In the genomic region with DNA sequence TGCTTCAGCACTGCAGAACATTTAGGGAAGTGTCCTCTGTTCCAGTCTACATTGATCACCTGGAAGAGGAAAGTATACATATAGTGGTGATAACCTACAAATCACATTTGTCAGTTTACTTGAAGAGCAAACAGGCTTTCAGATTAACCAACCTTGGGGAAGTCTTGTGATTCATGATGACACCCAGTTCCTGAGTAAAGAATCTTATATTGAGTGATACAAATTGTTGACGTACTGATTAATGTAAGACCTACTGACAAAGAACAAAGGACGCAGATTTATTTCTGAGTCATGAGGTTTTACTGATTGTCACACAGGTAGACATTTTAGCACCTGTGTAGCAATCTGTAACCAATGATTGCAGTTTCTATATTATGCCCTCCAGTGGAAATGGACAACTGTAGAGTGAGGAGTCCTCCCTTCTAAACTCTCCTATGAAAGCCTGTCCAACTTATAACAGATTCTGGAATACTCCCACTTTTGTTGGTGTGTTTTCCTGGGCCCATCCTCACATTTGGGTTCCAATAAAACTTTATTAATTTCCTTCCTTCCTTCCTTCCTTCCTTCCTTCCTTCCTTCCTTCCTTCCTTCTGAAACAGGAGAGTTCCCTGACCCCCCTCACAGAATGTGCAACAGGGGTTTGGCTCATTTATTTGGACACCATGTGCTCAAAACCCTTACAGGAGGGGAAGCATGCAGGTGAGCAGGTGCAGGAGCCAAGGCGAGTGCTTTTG, we compare ENCODE assay signal across 21 cellular contexts.
"Had no signal": no experiment of that assay in that cellular context is flagged by ENCODE, and none has a peak within 500 bp of the region (broad histone marks: within the 10 kb centered on the region; RNA-seq: fewer than 3 reads in every experiment).

No MANE protein-coding gene starts in this region.

- H3K27me3 Mint-ChIP-seq: activated CD8-positive, alpha-beta T cell treated with anti-CD3 and anti-CD28 coated beads for 36 hours; central memory CD8-positive, alpha-beta T cell had no signal

- DNase-seq: activated CD4-positive, alpha-beta T cell treated with anti-CD3 and anti-CD28 coated beads for 4 hours; activated CD8-positive, alpha-beta memory T cell treated with anti-CD3 and anti-CD28 coated beads, Interleukin-2, amount 50 U/mL, for 4 hours; activated CD8-positive, alpha-beta T cell treated with anti-CD3 and anti-CD28 coated beads for 36 hours; activated naive CD4-positive, alpha-beta T cell treated with anti-CD3 and anti-CD28 coated beads, Interleukin-2, amount 50 U/mL, for 16 hours; activated naive CD8-positive, alpha-beta T cell treated with anti-CD3 and anti-CD28 coated beads, Interleukin-2, amount 10 ng/mL, durations not matched to agents 7 days and 5 days; adrenal gland; anterior cingulate cortex; KG1; NCI-H1092; NCI-H1417 treated with DMSO at 0.1 percent for 48 hours; NCI-H1694; NCI-H2029; NCI-H345; NCI-H510A treated with DMSO at 0.1 percent for 48 hours; NCI-H69; RPMI8226; SHP77 had no signal

- H3K27me3 ChIP-seq: adrenal gland, SJSA1 had no signal

- H3K9me3 ChIP-seq: adrenal gland, SJSA1 had no signal

- ATAC-seq: activated CD4-positive, CD25-positive, alpha-beta regulatory T cell treated with anti-CD3 and anti-CD28 coated beads, Interleukin-2, amount 50 U/mL, for 24 hours; activated CD8-positive, alpha-beta T cell treated with anti-CD3 and anti-CD28 coated beads for 36 hours had no signal

- H3K36me3 ChIP-seq: adrenal gland, SJSA1 had no signal

- H3K4me1 Mint-ChIP-seq: activated naive CD8-positive, alpha-beta T cell treated with anti-CD3 and anti-CD28 coated beads, Interleukin-2, amount 10 ng/mL, durations not matched to agents 7 days and 5 days; central memory CD8-positive, alpha-beta T cell had no signal

- H3K4me1 ChIP-seq: adrenal gland, SJSA1 had no signal

- H3K36me3 Mint-ChIP-seq: activated naive CD8-positive, alpha-beta T cell treated with anti-CD3 and anti-CD28 coated beads, Interleukin-2, amount 10 ng/mL, durations not matched to agents 7 days and 5 days had no signal

- H3K27ac Mint-ChIP-seq: activated CD8-positive, alpha-beta T cell treated with anti-CD3 and anti-CD28 coated beads for 36 hours; activated naive CD8-positive, alpha-beta T cell treated with anti-CD3 and anti-CD28 coated beads, Interleukin-2, amount 10 ng/mL, durations not matched to agents 7 days and 5 days; T-helper 1 cell treated with Interleukin-12 subunit alpha and Interleukin-12 subunit beta and Interleukin-4 antibody, amounts not matched to agents 30 μg/mL and 1 μg/mL, for 36 hours had no signal

- H3K4me3 Mint-ChIP-seq: activated CD8-positive, alpha-beta T cell treated with anti-CD3 and anti-CD28 coated beads for 36 hours; activated naive CD8-positive, alpha-beta T cell treated with anti-CD3 and anti-CD28 coated beads, Interleukin-2, amount 10 ng/mL, durations not matched to agents 7 days and 5 days; central memory CD8-positive, alpha-beta T cell; T-helper 1 cell treated with Interleukin-12 subunit alpha and Interleukin-12 subunit beta and Interleukin-4 antibody, amounts not matched to agents 30 μg/mL and 1 μg/mL, for 36 hours had no signal

- H3K27ac ChIP-seq: adrenal gland, SJSA1 had no signal

- H3K9me3 Mint-ChIP-seq: activated CD8-positive, alpha-beta T cell treated with anti-CD3 and anti-CD28 coated beads for 36 hours; activated naive CD8-positive, alpha-beta T cell treated with anti-CD3 and anti-CD28 coated beads, Interleukin-2, amount 10 ng/mL, durations not matched to agents 7 days and 5 days; T-helper 1 cell treated with Interleukin-12 subunit alpha and Interleukin-12 subunit beta and Interleukin-4 antibody, amounts not matched to agents 30 μg/mL and 1 μg/mL, for 36 hours had no signal

- H3K4me3 ChIP-seq: adrenal gland, SJSA1 had no signal
